13 cellular contexts compared by ENCODE assay signal in the genomic region with DNA sequence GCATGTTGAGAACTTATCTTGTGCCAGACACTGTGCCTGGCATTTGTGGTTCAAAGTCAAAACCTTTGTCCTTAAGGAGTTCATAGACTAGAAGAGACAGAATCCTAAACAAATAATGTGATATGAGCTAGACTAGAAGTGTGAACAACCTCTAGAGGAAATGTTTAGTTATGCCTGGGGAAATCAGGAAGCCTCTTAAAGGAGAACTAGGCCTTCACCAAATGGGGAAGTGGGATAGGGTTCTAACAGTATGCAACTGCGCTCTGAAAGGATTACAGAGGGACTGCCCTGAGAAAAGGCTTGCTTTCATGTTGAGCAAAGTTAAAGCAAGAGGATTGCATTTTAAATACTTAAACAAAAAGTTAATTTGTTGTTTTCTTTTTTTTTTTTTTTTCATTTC. TPM values are rescaled to one million over a fixed set of nuclear protein-coding genes. Genes with fewer than 3 reads are reported as not detected.
DNase-seq lines count a peak whose midpoint lies in the region; ATAC-seq, FAIRE-seq and TF ChIP-seq lines count a peak whose summit lies in the region.
"Had no signal": no experiment of that assay in that cellular context is flagged by ENCODE, and none has a peak within 500 bp of the region (broad histone marks: within the 10 kb centered on the region; RNA-seq: fewer than 3 reads in every experiment).

No MANE protein-coding gene starts in this region.

- H3K27me3 ChIP-seq in BLaER1 (no peaks in the 10 kb centered on the region), endothelial cell of umbilical vein (ENCODE audit: control insufficient read depth in 2 of 2, insufficient read depth in 2 of 2, low read length in 2 of 2) (no peaks in the 10 kb centered on the region)
- H3K27me3 ChIP-seq: gastrocnemius medialis, SJSA1 had no signal

- POLR2A ChIA-PET in endothelial cell of umbilical vein (lab: Charles Lee), result interaction anchor here (1.4 kb wide), 1 partner anchor 13 kb away, joined by 3 read pairs; a partner anchor contains a TSS

- H3K27ac ChIP-seq in BLaER1 (peak overlapping the region; percentile 69), endothelial cell of umbilical vein (ENCODE audit: insufficient read depth, low read depth, low read length) (peak overlapping the region; percentile 68)
- H3K27ac ChIP-seq: gastrocnemius medialis, SJSA1 had no signal

- H3K79me2 ChIP-seq in endothelial cell of umbilical vein (ENCODE audit: control insufficient read depth, insufficient read depth, low read length), result peaks cover 16% of the 10 kb centered on the region

- BruUV-seq in endothelial cell of umbilical vein (replicated peaks; lab: Mats Ljungman, UMichigan), result no TSS peak

- dilution Hi-C loops in endothelial cell of umbilical vein (cut with MboI; ENCODE audit: extremely low pct_ligation_motif_present, low sequenced_read_pairs), result no loop called here

- peaks cover 61% of the 10 kb centered on the region for H3K36me3 ChIP-seq in BLaER1
- H3K36me3 ChIP-seq in endothelial cell of umbilical vein (ENCODE audit: control insufficient read depth in 2 of 2, extremely low read depth in 1 of 2, insufficient read depth in 2 of 2, low read length in 2 of 2), result peaks cover 8 to 10% of the 10 kb centered on the region in 2 experiments

- H2AFZ ChIP-seq in endothelial cell of umbilical vein (ENCODE audit: low read depth, low read length), result peak overlapping the region; percentile 20

- no peak for TF ChIP-seq POLR2A in endothelial cell of umbilical vein (IDR thresholded peaks at IDR 0.05; ENCODE audit: low read depth, low read length)

- no peaks in the 10 kb centered on the region for H3K9me1 ChIP-seq in endothelial cell of umbilical vein (replicated peaks; ENCODE audit: control insufficient read depth, extremely low read depth, insufficient read depth, low read length)

- peak; percentile 42 for ATAC-seq in GM19397 (IDR thresholded peaks at IDR 0.05; ENCODE audit: unreplicated experiment)
- ATAC-seq: gastrocnemius medialis had no signal

- FAIRE-seq in endothelial cell of umbilical vein (lab: Jason Lieb, UNC), result peak; percentile 58

- peak overlapping the region; percentile 50 for H3K4me3 ChIP-seq in BLaER1
- no peak overlapping the region for H3K4me3 ChIP-seq in endothelial cell of umbilical vein (replicated peaks in 1 of 3; ENCODE audit: insufficient read depth in 1 of 3, low read depth in 1 of 3, low read length in 3 of 3)
- H3K4me3 ChIP-seq: gastrocnemius medialis, SJSA1 had no signal

- CTCF ChIA-PET in endothelial cell of umbilical vein (lab: Charles Lee), result interaction anchor here (0.6 to 3.9 kb wide), 2 partner anchors 13 to 56 kb away, joined by 3 to 22 read pairs; a partner anchor contains a TSS

- peaks cover 62% of the 10 kb centered on the region for H3K4me1 ChIP-seq in BLaER1
- H3K4me1 ChIP-seq in endothelial cell of umbilical vein (ENCODE audit: control insufficient read depth, extremely low read depth, insufficient read depth, low read length), result peaks cover 21% of the 10 kb centered on the region

- peak overlapping the region; percentile 53; the same call in 1 of the 2 replicates for H3K9ac ChIP-seq in BLaER1
- H3K9ac ChIP-seq in endothelial cell of umbilical vein (replicated peaks; ENCODE audit: extremely low read depth, insufficient read depth, low read length), result no peak overlapping the region

- no peak for TF ChIP-seq CTCF in endothelial cell of umbilical vein (IDR thresholded peaks at IDR 0.05; ENCODE audit: extremely low read depth in 1 of 2, insufficient read depth in 1 of 2, low read depth in 1 of 2, low read length in 2 of 2)

- intact Hi-C loops in endothelial cell of umbilical vein (cut with micrococcal nuclease), result no loop called here

- H3K9me3 ChIP-seq in BLaER1 (no peaks in the 10 kb centered on the region), endothelial cell of umbilical vein (replicated peaks; ENCODE audit: control insufficient read depth, insufficient read depth, low read length) (no peaks in the 10 kb centered on the region)
- H3K9me3 ChIP-seq: gastrocnemius medialis, SJSA1 had no signal

- H3K4me2 ChIP-seq in BLaER1 (peak overlapping the region; percentile 81), endothelial cell of umbilical vein (ENCODE audit: insufficient read depth, low read length) (peak overlapping the region; percentile 23)

- H4K20me1 ChIP-seq in BLaER1 (peaks cover 18% of the 10 kb centered on the region), endothelial cell of umbilical vein (replicated peaks; ENCODE audit: control insufficient read depth, extremely low read depth, insufficient read depth, low read length) (no peaks in the 10 kb centered on the region)

- DNase-seq in NAMALWA (ENCODE audit: low spot score), result peak; percentile 79
- peak; percentile 62 for DNase-seq in endothelial cell of umbilical vein (ENCODE audit: low read depth, low spot score)
- DNase-seq in stimulated activated CD8-positive, alpha-beta memory T cell treated with anti-CD3 and anti-CD28 coated beads, Interleukin-4, amount 100 ng/mL, for 48 hours, result no peak
- DNase-seq in NCI-H526 treated with DMSO at 0.1 percent for 48 hours (lab: John Stamatoyannopoulos, UW), result no peak
- DNase-seq in GOT3 (lab: John Stamatoyannopoulos, UW), result no peak
- no peak for DNase-seq in T1000 (lab: John Stamatoyannopoulos, UW)
- DNase-seq: central memory CD4-positive, alpha-beta T cell; gastrocnemius medialis; H9; mesendoderm had no signal

TF ChIP-seq in endothelial cell of umbilical vein, 7 proteins besides CTCF, POLR2A, EP300 and RAD21:
- TF ChIP-seq GATA2 (IDR thresholded peaks at IDR 0.05; ENCODE audit: insufficient read depth, insufficient read length, low read depth, low read length), result no peak
- no peak for TF ChIP-seq EZH2 (IDR thresholded peaks at IDR 0.05; ENCODE audit: borderline replicate concordance, low read depth, low read length, severe bottlenecking)
- TF ChIP-seq MYC (IDR thresholded peaks at IDR 0.05; ENCODE audit: low read depth, low read length), result no peak
- TF ChIP-seq FOS (IDR thresholded peaks at IDR 0.05; ENCODE audit: borderline replicate concordance, insufficient read depth, low read length), result no peak
- TF ChIP-seq POLR2AphosphoS5 (IDR thresholded peaks at IDR 0.05; ENCODE audit: insufficient read depth, low read depth, low read length), result no peak
- TF ChIP-seq, protein P1, sequence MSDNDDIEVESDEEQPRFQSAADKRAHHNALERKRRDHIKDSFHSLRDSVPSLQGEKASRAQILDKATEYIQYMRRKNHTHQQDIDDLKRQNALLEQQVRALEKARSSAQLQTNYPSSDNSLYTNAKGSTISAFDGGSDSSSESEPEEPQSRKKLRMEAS (IDR thresholded peaks at IDR 0.05; ENCODE audit: insufficient read depth, insufficient read length), result no peak
- no peak for TF ChIP-seq JUN (IDR thresholded peaks at IDR 0.05; ENCODE audit: borderline replicate concordance, insufficient read depth, insufficient read length, low read depth)

RNA-seq across cellular contexts. Expression of a gene that starts 4.9 kb away (rescaled TPM):
- total RNA-seq in endothelial cell of umbilical vein, result 11.7 and 12.0 TPM in 2 replicates
- polyA plus RNA-seq in endothelial cell of umbilical vein, result 7.3 and 9.2 TPM in 2 replicates
- 7.5 and 7.8 TPM in 2 replicates for polyA plus RNA-seq in endothelial cell of umbilical vein (2011; cell fraction: cytosol; rRNA removed)
- 9.2 and 9.5 TPM in 2 replicates for polyA plus RNA-seq in endothelial cell of umbilical vein (2011; cell fraction: nucleus; rRNA removed)
- 8.1 and 8.9 TPM in 2 replicates for polyA plus RNA-seq in endothelial cell of umbilical vein (2012)
- 11.6 and 13.4 TPM in 2 replicates for polyA minus RNA-seq in endothelial cell of umbilical vein
- 5.4 TPM for polyA minus RNA-seq in endothelial cell of umbilical vein (2011; cell fraction: cytosol; rRNA and poly(A)+ RNA removed)
- polyA minus RNA-seq in endothelial cell of umbilical vein (2011; cell fraction: nucleus; rRNA and poly(A)+ RNA removed), result 7.1 and 8.8 TPM in 2 replicates

RNA-seq across cellular contexts. Expression of a gene that starts 5.3 kb away (rescaled TPM):
- not detected in 2 replicates for total RNA-seq in endothelial cell of umbilical vein
- polyA plus RNA-seq in endothelial cell of umbilical vein, result 0.23 and 0.45 TPM in 2 replicates
- polyA plus RNA-seq in endothelial cell of umbilical vein (2011; cell fraction: cytosol; rRNA removed), result 0.19 and 0.20 TPM in 2 replicates
- 0.67 and 0.78 TPM in 2 replicates for polyA plus RNA-seq in endothelial cell of umbilical vein (2011; cell fraction: nucleus; rRNA removed)
- polyA plus RNA-seq in endothelial cell of umbilical vein (2012), result 0.17 TPM in 1 of 2 replicates, not detected in the other
- 0.15 and 1.2 TPM in 2 replicates for polyA minus RNA-seq in endothelial cell of umbilical vein
- 1.9 TPM for polyA minus RNA-seq in endothelial cell of umbilical vein (2011; cell fraction: cytosol; rRNA and poly(A)+ RNA removed)
- polyA minus RNA-seq in endothelial cell of umbilical vein (2011; cell fraction: nucleus; rRNA and poly(A)+ RNA removed), result 0.53 and 1.4 TPM in 2 replicates

RNA-seq across cellular contexts. Expression of a gene that starts 13.0 kb away (rescaled TPM):
- total RNA-seq in endothelial cell of umbilical vein, result 1,014 and 1,102 TPM in 2 replicates
- polyA plus RNA-seq in endothelial cell of umbilical vein, result 2,467 and 2,620 TPM in 2 replicates
- 4,890 and 5,080 TPM in 2 replicates for polyA plus RNA-seq in endothelial cell of umbilical vein (2011; cell fraction: cytosol; rRNA removed)
- 1,058 and 1,799 TPM in 2 replicates for polyA plus RNA-seq in endothelial cell of umbilical vein (2011; cell fraction: nucleus; rRNA removed)
- polyA plus RNA-seq in endothelial cell of umbilical vein (2012), result 2,952 and 3,928 TPM in 2 replicates
- polyA minus RNA-seq in endothelial cell of umbilical vein, result 1,135 and 1,329 TPM in 2 replicates
- 601 TPM for polyA minus RNA-seq in endothelial cell of umbilical vein (2011; cell fraction: cytosol; rRNA and poly(A)+ RNA removed)
- polyA minus RNA-seq in endothelial cell of umbilical vein (2011; cell fraction: nucleus; rRNA and poly(A)+ RNA removed), result 149 and 293 TPM in 2 replicates

RNA-seq across cellular contexts. Expression of a gene that starts 21.0 kb away (rescaled TPM):
- total RNA-seq in endothelial cell of umbilical vein, result 39.7 and 53.2 TPM in 2 replicates
- 38.3 and 42.8 TPM in 2 replicates for polyA plus RNA-seq in endothelial cell of umbilical vein
- 42.1 and 47.5 TPM in 2 replicates for polyA plus RNA-seq in endothelial cell of umbilical vein (2011; cell fraction: cytosol; rRNA removed)
- 84.3 and 93.9 TPM in 2 replicates for polyA plus RNA-seq in endothelial cell of umbilical vein (2011; cell fraction: nucleus; rRNA removed)
- 46.1 and 47.7 TPM in 2 replicates for polyA plus RNA-seq in endothelial cell of umbilical vein (2012)
- 39.0 and 44.7 TPM in 2 replicates for polyA minus RNA-seq in endothelial cell of umbilical vein
- polyA minus RNA-seq in endothelial cell of umbilical vein (2011; cell fraction: cytosol; rRNA and poly(A)+ RNA removed), result 18.7 TPM
- polyA minus RNA-seq in endothelial cell of umbilical vein (2011; cell fraction: nucleus; rRNA and poly(A)+ RNA removed), result 28.6 and 35.0 TPM in 2 replicates

RNA-seq across cellular contexts. Expression of a gene that starts 21.4 kb away (rescaled TPM):
- 9.4 and 11.1 TPM in 2 replicates for total RNA-seq in endothelial cell of umbilical vein
- 22.5 and 23.5 TPM in 2 replicates for polyA plus RNA-seq in endothelial cell of umbilical vein
- polyA plus RNA-seq in endothelial cell of umbilical vein (2011; cell fraction: cytosol; rRNA removed), result 17.1 and 17.9 TPM in 2 replicates
- 13.8 and 14.5 TPM in 2 replicates for polyA plus RNA-seq in endothelial cell of umbilical vein (2011; cell fraction: nucleus; rRNA removed)
- 8.8 and 9.0 TPM in 2 replicates for polyA plus RNA-seq in endothelial cell of umbilical vein (2012)
- 11.0 and 11.7 TPM in 2 replicates for polyA minus RNA-seq in endothelial cell of umbilical vein
- polyA minus RNA-seq in endothelial cell of umbilical vein (2011; cell fraction: cytosol; rRNA and poly(A)+ RNA removed), result 11.2 TPM
- 4.4 and 5.2 TPM in 2 replicates for polyA minus RNA-seq in endothelial cell of umbilical vein (2011; cell fraction: nucleus; rRNA and poly(A)+ RNA removed)

Comparison
In these comparisons a context has a peak if more than half of its experiments do, and no peak if none do; other contexts are left out.
1. DNase-seq: peak in NAMALWA (single experiment) and endothelial cell of umbilical vein (single experiment); none in stimulated activated CD8-positive, alpha-beta memory T cell treated with anti-CD3 and anti-CD28 coated beads, Interleukin-4, amount 100 ng/mL, for 48 hours (single experiment), NCI-H526 treated with DMSO at 0.1 percent for 48 hours (single experiment), GOT3 (single experiment) and T1000 (single experiment).